9 cellular contexts compared by ENCODE assay signal in genomic region chr6:53066874-53067273, GRCh38. TPM values are rescaled to one million over a fixed set of nuclear protein-coding genes. Genes with fewer than 3 reads are reported as not detected.
DNase-seq lines count a peak whose midpoint lies in the region; TF ChIP-seq lines count a peak whose summit lies in the region.
"Had no signal": no experiment of that assay in that cellular context is flagged by ENCODE, and none has a peak within 500 bp of the region (broad histone marks: within the 10 kb centered on the region; RNA-seq: fewer than 3 reads in every experiment).

No MANE protein-coding gene starts in this region.

- no peak overlapping the region for H2AFZ ChIP-seq in Karpas-422 (ENCODE audit: low read length)
- H2AFZ ChIP-seq in neural cell (ENCODE audit: low read depth, low read length) = no peak overlapping the region

- TF ChIP-seq RAD21 in neural cell (conservative IDR thresholded peaks at IDR 0.05) = no peak

- no peaks in the 10 kb centered on the region for H3K27me3 ChIP-seq in CD4-positive, alpha-beta memory T cell (ENCODE audit: insufficient read depth, low read length)
- H3K27me3 ChIP-seq in Karpas-422 (ENCODE audit: low read length) (no peaks in the 10 kb centered on the region), neural cell (ENCODE audit: insufficient read depth, low read depth, low read length) (peaks cover 3% of the 10 kb centered on the region)
- H3K27me3 ChIP-seq: SJSA1 had no signal

- no peaks in the 10 kb centered on the region for H3K27me3 Mint-ChIP-seq in CD4-positive, alpha-beta memory T cell
- H3K27me3 Mint-ChIP-seq in chondrocyte (ENCODE audit: low read depth) = no peaks in the 10 kb centered on the region

- no peaks in the 10 kb centered on the region for H3K9me3 ChIP-seq in CD4-positive, alpha-beta memory T cell (ENCODE audit: control insufficient read depth in 1 of 2, low read length in 2 of 2)
- H3K9me3 ChIP-seq in Karpas-422 (ENCODE audit: low read length) (no peaks in the 10 kb centered on the region), neural cell (ENCODE audit: low read length) (no peaks in the 10 kb centered on the region)
- H3K9me3 ChIP-seq: SJSA1 had no signal

- peaks cover 28 to 61% (median 45%) of the 10 kb centered on the region in 4 donors for H3K4me1 Mint-ChIP-seq in CD4-positive, alpha-beta memory T cell
- peaks cover 34% of the 10 kb centered on the region for H3K4me1 Mint-ChIP-seq in chondrocyte (ENCODE audit: low read depth)

- no peak for DNase-seq in CD4-positive, alpha-beta memory T cell
- DNase-seq in Karpas-422 = no peak
- DNase-seq in chondrocyte (ENCODE audit: low spot score) = no peak
- no peak for DNase-seq in iPS-NIHi11 (ENCODE audit: low spot score)
- no peak for DNase-seq in nucleus accumbens (lab: John Stamatoyannopoulos, UW)
- DNase-seq in COLO668 (lab: John Stamatoyannopoulos, UW; ENCODE audit: unreplicated experiment) = no peak
- no peak for DNase-seq in RWPE1 (ENCODE audit: low spot score)

- no peaks in the 10 kb centered on the region for H3K36me3 ChIP-seq in CD4-positive, alpha-beta memory T cell (ENCODE audit: insufficient read depth, low read length)
- H3K36me3 ChIP-seq in Karpas-422 (ENCODE audit: insufficient read depth, low read length) (peaks cover 5% of the 10 kb centered on the region; the same call in 1 of the 2 replicates), neural cell (ENCODE audit: insufficient read depth, low read length) (no peaks in the 10 kb centered on the region)

- CTCF ChIA-PET in CD4-positive, alpha-beta memory T cell (lab: Charles Lee; ENCODE audit: partially characterized antibody) = interaction anchor here (2.7 kb wide), 1 partner anchor 71 kb away, joined by 14 read pairs; the partner anchor contains the start of gene GSTA4
- CTCF ChIA-PET in RWPE1 (lab: Yijun Ruan, JAX) = interaction anchor here (0.6 kb wide), 2 partner anchors 23 to 189 kb away, joined by 3 to 4 read pairs; no protein-coding TSS in a partner anchor

- H3K79me2 ChIP-seq in Karpas-422 (ENCODE audit: low read length) (peaks cover 60% of the 10 kb centered on the region), neural cell (replicated peaks; ENCODE audit: insufficient read depth, low read length) (no peaks in the 10 kb centered on the region)

- no peak overlapping the region for H3K4me3 ChIP-seq in CD4-positive, alpha-beta memory T cell (ENCODE audit: low read length in 2 of 2)
- peak overlapping the region; percentile 95 for H3K4me3 ChIP-seq in Karpas-422 (ENCODE audit: low read length)
- peak overlapping the region; percentile 87 for H3K4me3 ChIP-seq in neural cell (ENCODE audit: low read length)

- H3K27ac Mint-ChIP-seq in CD4-positive, alpha-beta memory T cell = peak overlapping the region; percentile 13 to 86 (median 53)
- no peak overlapping the region for H3K27ac Mint-ChIP-seq in chondrocyte (ENCODE audit: unreplicated experiment)

- intact Hi-C loops in CD4-positive, alpha-beta memory T cell (cut with micrococcal nuclease) = no loop called here

- TF ChIP-seq CTCF in chondrocyte (IDR thresholded peaks at IDR 0.05) = no peak
- no peak for TF ChIP-seq CTCF in neural cell (IDR thresholded peaks at IDR 0.05; ENCODE audit: poor library complexity, severe bottlenecking)
- no peak for TF ChIP-seq CTCF in RWPE1 (conservative IDR thresholded peaks at IDR 0.05; ENCODE audit: low read depth)

- H3K4me2 ChIP-seq in Karpas-422 (ENCODE audit: low read depth, low read length, poor library complexity, severe bottlenecking) (peak overlapping the region; percentile 71), neural cell (ENCODE audit: low read length) (no peak overlapping the region)

- no peaks in the 10 kb centered on the region for H3K9me3 Mint-ChIP-seq in CD4-positive, alpha-beta memory T cell
- no peaks in the 10 kb centered on the region for H3K9me3 Mint-ChIP-seq in chondrocyte (ENCODE audit: low read depth)

- H3K36me3 Mint-ChIP-seq in CD4-positive, alpha-beta memory T cell = peaks cover 9 to 15% of the 10 kb centered on the region in 2 donors
- H3K36me3 Mint-ChIP-seq in chondrocyte (ENCODE audit: low read depth) = no peaks in the 10 kb centered on the region

- TF ChIP-seq EP300 in neural cell (conservative IDR thresholded peaks at IDR 0.05; ENCODE audit: poor library complexity, severe bottlenecking) = no peak

- peaks cover 5% of the 10 kb centered on the region for H3F3A ChIP-seq in neural cell (ENCODE audit: insufficient read depth, low read length, poor library complexity, severe bottlenecking)

- H3K9ac ChIP-seq in Karpas-422 (ENCODE audit: low read length) = peak overlapping the region; percentile 94
- H3K9ac ChIP-seq in neural cell (ENCODE audit: low read length) = no peak overlapping the region

- H3K4me1 ChIP-seq in CD4-positive, alpha-beta memory T cell (ENCODE audit: insufficient read depth, low read length) = peaks cover 42% of the 10 kb centered on the region
- H3K4me1 ChIP-seq in Karpas-422 (ENCODE audit: low read length) = peaks cover 36% of the 10 kb centered on the region

- peak overlapping the region; percentile 30 to 100 (median 99) for H3K4me3 Mint-ChIP-seq in CD4-positive, alpha-beta memory T cell
- peak overlapping the region; percentile 91 for H3K4me3 Mint-ChIP-seq in chondrocyte (ENCODE audit: unreplicated experiment)

- H4K20me1 ChIP-seq in Karpas-422 (ENCODE audit: insufficient read depth, low read depth, low read length) (peaks cover 6% of the 10 kb centered on the region; the same call in 1 of the 2 replicates), neural cell (ENCODE audit: insufficient read depth) (no peaks in the 10 kb centered on the region)

- H3K9me2 ChIP-seq in Karpas-422 (replicated peaks; ENCODE audit: insufficient read depth, low read length) = no peaks in the 10 kb centered on the region
- no peaks in the 10 kb centered on the region for H3K9me2 ChIP-seq in neural cell (ENCODE audit: insufficient read depth, low read length)

- POLR2A ChIA-PET in CD4-positive, alpha-beta memory T cell (lab: Charles Lee; ENCODE audit: partially characterized antibody) = interaction anchor here (1.0 to 2.2 kb wide), 3 partner anchors 11 to 72 kb away, joined by 3 to 23 read pairs (median 5); partner anchors contain the start of gene GSTA4
- POLR2A ChIA-PET in RWPE1 (lab: Yijun Ruan, JAX; ENCODE audit: low non-redundant PET) = no interaction called here

- H3K27ac ChIP-seq in CD4-positive, alpha-beta memory T cell (ENCODE audit: low read depth, low read length) = no peak overlapping the region
- H3K27ac ChIP-seq in Karpas-422 (ENCODE audit: low read length) (peak overlapping the region; percentile 27), neural cell (ENCODE audit: low read length) (no peak overlapping the region), RWPE1 (no peak overlapping the region)
- H3K27ac ChIP-seq: SJSA1 had no signal

TF ChIP-seq in neural cell, 6 proteins besides CTCF, POLR2A, EP300 and RAD21:
- TF ChIP-seq TAF1 (IDR thresholded peaks at IDR 0.05; ENCODE audit: low read depth) (no peak), MXI1 (conservative IDR thresholded peaks at IDR 0.05; ENCODE audit: poor library complexity, severe bottlenecking) (no peak), REST (IDR thresholded peaks at IDR 0.05; ENCODE audit: borderline replicate concordance) (no peak), EZH2 (IDR thresholded peaks at IDR 0.05; ENCODE audit: borderline replicate concordance, insufficient read depth, low read length, poor library complexity, severe bottlenecking) (no peak), POLR2AphosphoS5 (IDR thresholded peaks at IDR 0.05) (no peak), SMC3 (conservative IDR thresholded peaks at IDR 0.05; ENCODE audit: poor library complexity) (no peak)

RNA-seq across cellular contexts. Expression of gene FBXO9, which starts 1.7 kb away (rescaled TPM):
- total RNA-seq in CD4-positive, alpha-beta memory T cell = 100 to 1,000 TPM; 126 to 136 TPM
- 10 to 100 TPM; 56.2 to 61.1 TPM for polyA plus RNA-seq in CD4-positive, alpha-beta memory T cell
- total RNA-seq in Karpas-422 (2014; rRNA removed; shearing (Covaris generic); ENCODE audit: low replicate concordance) = 41.5 and 51.0 TPM in 2 replicates
- total RNA-seq in chondrocyte = 72.5 to 84.4 TPM (median 78.8 TPM) in 3 replicates
- 92.2 and 108 TPM in 2 replicates for polyA plus RNA-seq in neural cell
- 40.2 and 46.7 TPM in 2 replicates for polyA minus RNA-seq in neural cell

RNA-seq across cellular contexts. Expression of gene CILK1, which starts 5.2 kb away (rescaled TPM):
- total RNA-seq in CD4-positive, alpha-beta memory T cell = 10 to 100 TPM; 12.8 to 12.9 TPM
- 1 to 10 TPM; 3.3 to 4.7 TPM for polyA plus RNA-seq in CD4-positive, alpha-beta memory T cell
- total RNA-seq in Karpas-422 (2014; rRNA removed; shearing (Covaris generic); ENCODE audit: low replicate concordance) = 1.1 and 3.5 TPM in 2 replicates
- total RNA-seq in chondrocyte = 15.3 to 15.4 TPM (median 15.3 TPM) in 3 replicates
- 14.0 and 15.0 TPM in 2 replicates for polyA plus RNA-seq in neural cell
- 31.4 and 37.6 TPM in 2 replicates for polyA minus RNA-seq in neural cell

Comparison
In these comparisons a context has a peak if more than half of its experiments do, and no peak if none do; other contexts are left out.
1. H3K4me3 ChIP-seq: peak in Karpas-422 (single experiment) and neural cell (single experiment); none in CD4-positive, alpha-beta memory T cell (0 of 2).